25 cellular contexts compared by ENCODE assay signal in the genomic region with DNA sequence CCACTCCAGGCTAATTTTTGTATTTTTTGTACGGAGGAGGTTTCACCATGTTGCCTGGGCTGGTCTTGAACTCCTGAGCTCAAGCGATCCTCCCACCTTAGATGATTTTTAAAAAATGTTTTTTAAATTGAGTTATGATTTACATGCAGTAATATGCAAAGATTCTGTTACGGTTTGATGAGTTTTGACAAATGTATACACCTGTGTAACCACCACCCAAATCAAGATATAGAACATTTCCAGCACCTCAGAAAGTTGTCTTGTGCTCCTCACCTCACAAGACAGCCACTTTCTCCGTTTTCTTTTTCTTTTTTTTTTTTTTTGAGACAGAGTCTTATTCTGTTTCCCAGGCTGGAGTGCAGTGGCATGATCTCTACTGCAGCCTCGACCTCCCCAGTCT. TPM values are rescaled to one million over a fixed set of nuclear protein-coding genes. Genes with fewer than 3 reads are reported as not detected.
A peak's percentile ranks its signal among the peaks of the same experiment; 100 is the strongest.
DNase-seq lines count a peak whose midpoint lies in the region; ATAC-seq and TF ChIP-seq lines count a peak whose summit lies in the region.
"Had no signal": no experiment of that assay in that cellular context is flagged by ENCODE, and none has a peak within 500 bp of the region (broad histone marks: within the 10 kb centered on the region; RNA-seq: fewer than 3 reads in every experiment).

No MANE protein-coding gene starts in this region.

- H3K36me3 Mint-ChIP-seq in activated CD8-positive, alpha-beta memory T cell treated with anti-CD3 and anti-CD28 coated beads, Interleukin-2, amount 10 ng/mL, durations not matched to agents 7 days and 5 days: peaks cover 15% of the 10 kb centered on the region
- H3K36me3 Mint-ChIP-seq in activated B cell treated with CpG ODN at 0.5 μM for 24 hours (ENCODE audit: low read depth): peaks cover 49% of the 10 kb centered on the region
- H3K36me3 Mint-ChIP-seq in Calu3 (ENCODE audit: insufficient read depth, unreplicated experiment): peaks cover 74% of the 10 kb centered on the region

- H3K9me3 ChIP-seq in HEK293 (ENCODE audit: control insufficient read depth, insufficient read depth, low read depth, low read length) (no peaks in the 10 kb centered on the region), neutrophil (no peaks in the 10 kb centered on the region)
- H3K9me3 ChIP-seq: left lung, SK-N-SH, thyroid gland, vagina had no signal

- no peak overlapping the region for H3K4me3 Mint-ChIP-seq in activated CD8-positive, alpha-beta memory T cell treated with anti-CD3 and anti-CD28 coated beads, Interleukin-2, amount 10 ng/mL, durations not matched to agents 7 days and 5 days
- H3K4me3 Mint-ChIP-seq in activated B cell treated with CpG ODN at 0.5 μM for 24 hours (peak overlapping the region; percentile 35), Calu3 (ENCODE audit: low read depth, unreplicated experiment) (no peak overlapping the region)

- ATAC-seq in activated CD8-positive, alpha-beta memory T cell treated with anti-CD3 and anti-CD28 coated beads, Interleukin-2, amount 10 ng/mL, durations not matched to agents 7 days and 5 days: no peak
- ATAC-seq in activated B cell treated with CpG ODN at 0.5 μM for 24 hours (ENCODE audit: low read depth): no peak
- ATAC-seq: left lung; stimulated activated naive CD8-positive, alpha-beta T cell treated with anti-CD3 and anti-CD28 coated beads, Interleukin-15, Interleukin-2, amounts not matched to agents 100 U/mL and 50 U/mL, for 24 hours had no signal

- BruUV-seq in Calu3 (replicated peaks; lab: Mats Ljungman, UMichigan): no TSS peak

- no peak for TF ChIP-seq CTCF in HEK293 (tag by site-specific recombination; IDR thresholded peaks at IDR 0.05)
- TF ChIP-seq CTCF in activated B cell treated with CpG ODN at 0.5 μM for 24 hours (IDR thresholded peaks at IDR 0.05): no peak
- no peak for TF ChIP-seq CTCF in neutrophil (IDR thresholded peaks at IDR 0.05)
- no peak for TF ChIP-seq CTCF in Calu3 (IDR thresholded peaks at IDR 0.05; ENCODE audit: unreplicated experiment)

- peaks cover 45% of the 10 kb centered on the region for H3K4me1 Mint-ChIP-seq in activated CD8-positive, alpha-beta memory T cell treated with anti-CD3 and anti-CD28 coated beads, Interleukin-2, amount 10 ng/mL, durations not matched to agents 7 days and 5 days
- H3K4me1 Mint-ChIP-seq in activated B cell treated with CpG ODN at 0.5 μM for 24 hours (peaks cover 70% of the 10 kb centered on the region), Calu3 (ENCODE audit: low read depth, unreplicated experiment) (peaks cover 29% of the 10 kb centered on the region)

- H3K4me1 ChIP-seq in HEK293 (ENCODE audit: control insufficient read depth, insufficient read depth, low read length): peaks cover 2% of the 10 kb centered on the region; the same call in 1 of the 2 replicates
- peaks cover 80 to 83% of the 10 kb centered on the region in 2 experiments for H3K4me1 ChIP-seq in neutrophil (ENCODE audit: control insufficient read depth in 1 of 2, insufficient read depth in 1 of 2, low read depth in 1 of 2, low read length in 1 of 2)

- CTCF ChIA-PET in activated CD8-positive, alpha-beta memory T cell treated with anti-CD3 and anti-CD28 coated beads, Interleukin-2, amount 10 ng/mL, durations not matched to agents 7 days and 5 days (lab: Charles Lee): interaction anchor here (0.9 kb wide), 1 partner anchor 24 kb away, joined by 3 read pairs; no protein-coding TSS in a partner anchor
- CTCF ChIA-PET in HEK293 (lab: Yijun Ruan, JAX) (interaction anchor here (1.5 kb wide), 1 partner anchor 24 kb away, joined by 3 read pairs; no protein-coding TSS in a partner anchor), activated B cell treated with CpG ODN at 0.5 μM for 24 hours (lab: Charles Lee) (no interaction called here), Calu3 (lab: Charles Lee) (interaction anchor here (0.7 to 1.0 kb wide), 3 partner anchors 30 to 204 kb away, joined by 3 to 4 read pairs (median 3); no protein-coding TSS in a partner anchor)

- H3K27me3 ChIP-seq in neutrophil: no peaks in the 10 kb centered on the region
- H3K27me3 ChIP-seq: left lung, thyroid gland, vagina had no signal

- no peak for DNase-seq in activated CD8-positive, alpha-beta memory T cell treated with anti-CD3 and anti-CD28 coated beads, Interleukin-2, amount 10 ng/mL, durations not matched to agents 7 days and 5 days
- no peak for DNase-seq in activated CD8-positive, alpha-beta memory T cell treated with anti-CD3 and anti-CD28 coated beads, Interleukin-2, amount 50 U/mL, for 4 hours
- no peak for DNase-seq in activated B cell treated with CpG ODN at 0.5 μM for 24 hours
- DNase-seq in HuH-7.5 (ENCODE audit: low spot score): no peak
- DNase-seq in NCI-H82 (lab: John Stamatoyannopoulos, UW): no peak
- no peak for DNase-seq in Calu3
- DNase-seq: activated CD4-positive, alpha-beta T cell treated with anti-CD3 and anti-CD28 coated beads for 4 hours; activated CD8-positive, alpha-beta memory T cell treated with anti-CD3 and anti-CD28 coated beads for 24 hours; DMS53; left lung; MV-4-11; NCI-H1436 treated with DMSO at 0.1 percent for 48 hours; NCI-H2107; NCI-H774; nucleus accumbens; OCI-M1; SK-N-SH; stimulated activated CD4-positive, alpha-beta T cell treated with anti-CD3 and anti-CD28 coated beads, Interleukin-15, amount 100 ng/mL, for 24 hours; stimulated activated naive CD8-positive, alpha-beta T cell treated with anti-CD3 and anti-CD28 coated beads, Interleukin-15, Interleukin-2, amounts not matched to agents 100 U/mL and 50 U/mL, for 24 hours; thyroid gland had no signal

- H3K27ac ChIP-seq in HEK293 (ENCODE audit: extremely low read depth, low read depth, low read length) (no peak overlapping the region), neutrophil (peak overlapping the region; percentile 99)
- H3K27ac ChIP-seq: 22Rv1, KMS-11, left lung, vagina had no signal

- peak overlapping the region; percentile 8 for H3K27ac Mint-ChIP-seq in activated CD8-positive, alpha-beta memory T cell treated with anti-CD3 and anti-CD28 coated beads, Interleukin-2, amount 10 ng/mL, durations not matched to agents 7 days and 5 days
- H3K27ac Mint-ChIP-seq in activated B cell treated with CpG ODN at 0.5 μM for 24 hours (no peak overlapping the region), Calu3 (ENCODE audit: unreplicated experiment) (no peak overlapping the region)

- H3K9me3 Mint-ChIP-seq in activated CD8-positive, alpha-beta memory T cell treated with anti-CD3 and anti-CD28 coated beads, Interleukin-2, amount 10 ng/mL, durations not matched to agents 7 days and 5 days (ENCODE audit: low read depth): no peaks in the 10 kb centered on the region
- no peaks in the 10 kb centered on the region for H3K9me3 Mint-ChIP-seq in activated B cell treated with CpG ODN at 0.5 μM for 24 hours
- H3K9me3 Mint-ChIP-seq in Calu3 (ENCODE audit: low read depth, unreplicated experiment): no peaks in the 10 kb centered on the region

- intact Hi-C loops in activated B cell treated with CpG ODN at 0.5 μM for 24 hours (cut with micrococcal nuclease): no loop called here
- intact Hi-C loops in Calu3 (cut with micrococcal nuclease; ENCODE audit: unreplicated experiment): no loop called here

- peaks cover 0 to 5% of the 10 kb centered on the region in 2 experiments; a peak in 1 of 3 replicates for H3K36me3 ChIP-seq in HEK293 (ENCODE audit: control insufficient read depth in 2 of 2, insufficient read depth in 1 of 2, low read length in 2 of 2)
- H3K36me3 ChIP-seq in neutrophil: peaks cover 58% of the 10 kb centered on the region
- H3K36me3 ChIP-seq: thyroid gland, vagina had no signal

- H3K4me3 ChIP-seq in HEK293 (ENCODE audit: low read depth, low read length) (no peak overlapping the region), neutrophil (ENCODE audit: low read depth in 1 of 2, low read length in 1 of 2) (no peak overlapping the region)
- H3K4me3 ChIP-seq: left lung, thyroid gland, vagina had no signal

- POLR2A ChIA-PET in HEK293 (lab: Yijun Ruan, JAX) (no interaction called here), activated B cell treated with CpG ODN at 0.5 μM for 24 hours (lab: Charles Lee) (interaction anchor here (16.3 kb wide), 1 partner anchor 21 kb away, joined by 377 read pairs; no protein-coding TSS in a partner anchor)

- no peaks in the 10 kb centered on the region for H3K27me3 Mint-ChIP-seq in activated CD8-positive, alpha-beta memory T cell treated with anti-CD3 and anti-CD28 coated beads, Interleukin-2, amount 10 ng/mL, durations not matched to agents 7 days and 5 days
- H3K27me3 Mint-ChIP-seq in activated B cell treated with CpG ODN at 0.5 μM for 24 hours (no peaks in the 10 kb centered on the region), Calu3 (ENCODE audit: unreplicated experiment) (no peaks in the 10 kb centered on the region)

TF ChIP-seq in HEK293, 187 proteins besides CTCF, POLR2A, EP300 and RAD21:
- TF ChIP-seq ZNF274 (IDR thresholded peaks at IDR 0.05; ENCODE audit: low read length) (no peak), ZNF274 (tag by site-specific recombination; IDR thresholded peaks at IDR 0.05; ENCODE audit: borderline replicate concordance) (no peak), PRDM1 (tag by site-specific recombination; IDR thresholded peaks at IDR 0.05) (peak; percentile 20; the same call in 1 of the 2 replicates), ZSCAN23 (tag by site-specific recombination; IDR thresholded peaks at IDR 0.05) (no peak)

RNA-seq across cellular contexts. Expression of a gene that starts 4.8 kb away (rescaled TPM):
- total RNA-seq in activated CD8-positive, alpha-beta memory T cell treated with anti-CD3 and anti-CD28 coated beads, Interleukin-2, amount 10 ng/mL, durations not matched to agents 7 days and 5 days: 10 to 100 TPM; 55.3 to 64.6 TPM
- 67.2 and 67.3 TPM in 2 replicates for total RNA-seq in activated B cell treated with CpG ODN at 0.5 μM for 24 hours
- 46.3 and 48.3 TPM in 2 replicates for total RNA-seq in Calu3 (2022)
